In genomic region chr9:97962575-97962974, GRCh38 we compare ENCODE assay signal across 1 cellular context.
TF ChIP-seq lines count a peak whose summit lies in the region.

No MANE protein-coding gene starts in this region.

TF ChIP-seq in K562, 482 proteins besides CTCF, POLR2A, EP300 and RAD21:
- peak; percentile 21; the same call in 1 of the 2 replicates for TF ChIP-seq DMBX1 (CRISPR knock-in tag; IDR thresholded peaks at IDR 0.05; ENCODE audit: borderline replicate concordance)
- TF ChIP-seq, protein P1, sequence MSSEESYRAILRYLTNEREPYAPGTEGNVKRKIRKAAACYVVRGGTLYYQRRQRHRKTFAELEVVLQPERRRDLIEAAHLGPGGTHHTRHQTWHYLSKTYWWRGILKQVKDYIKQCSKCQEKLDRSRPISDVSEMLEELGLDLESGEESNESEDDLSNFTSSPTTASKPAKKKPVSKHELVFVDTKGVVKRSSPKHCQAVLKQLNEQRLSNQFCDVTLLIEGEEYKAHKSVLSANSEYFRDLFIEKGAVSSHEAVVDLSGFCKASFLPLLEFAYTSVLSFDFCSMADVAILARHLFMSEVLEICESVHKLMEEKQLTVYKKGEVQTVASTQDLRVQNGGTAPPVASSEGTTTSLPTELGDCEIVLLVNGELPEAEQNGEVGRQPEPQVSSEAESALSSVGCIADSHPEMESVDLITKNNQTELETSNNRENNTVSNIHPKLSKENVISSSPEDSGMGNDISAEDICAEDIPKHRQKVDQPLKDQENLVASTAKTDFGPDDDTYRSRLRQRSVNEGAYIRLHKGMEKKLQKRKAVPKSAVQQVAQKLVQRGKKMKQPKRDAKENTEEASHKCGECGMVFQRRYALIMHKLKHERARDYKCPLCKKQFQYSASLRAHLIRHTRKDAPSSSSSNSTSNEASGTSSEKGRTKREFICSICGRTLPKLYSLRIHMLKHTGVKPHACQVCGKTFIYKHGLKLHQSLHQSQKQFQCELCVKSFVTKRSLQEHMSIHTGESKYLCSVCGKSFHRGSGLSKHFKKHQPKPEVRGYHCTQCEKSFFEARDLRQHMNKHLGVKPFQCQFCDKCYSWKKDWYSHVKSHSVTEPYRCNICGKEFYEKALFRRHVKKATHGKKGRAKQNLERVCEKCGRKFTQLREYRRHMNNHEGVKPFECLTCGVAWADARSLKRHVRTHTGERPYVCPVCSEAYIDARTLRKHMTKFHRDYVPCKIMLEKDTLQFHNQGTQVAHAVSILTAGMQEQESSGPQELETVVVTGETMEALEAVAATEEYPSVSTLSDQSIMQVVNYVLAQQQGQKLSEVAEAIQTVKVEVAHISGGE (CRISPR knock-in tag; IDR thresholded peaks at IDR 0.05): peak in 1 of 3 experiments; percentile 33; a peak in 1 of 6 replicates
- no peak for TF ChIP-seq POU5F1 (IDR thresholded peaks at IDR 0.05; ENCODE audit: borderline replicate concordance, low read depth, low read length, partially characterized antibody)
- TF ChIP-seq ZNF592 (IDR thresholded peaks at IDR 0.05): peak; percentile 60; the same call in 1 of the 2 replicates
- TF ChIP-seq CXXC5 (CRISPR knock-in tag; IDR thresholded peaks at IDR 0.05): peak; percentile 35; the same call in 1 of the 2 replicates
- TF ChIP-seq BCL6 (CRISPR knock-in tag; IDR thresholded peaks at IDR 0.05): no peak
- TF ChIP-seq, protein P2, sequence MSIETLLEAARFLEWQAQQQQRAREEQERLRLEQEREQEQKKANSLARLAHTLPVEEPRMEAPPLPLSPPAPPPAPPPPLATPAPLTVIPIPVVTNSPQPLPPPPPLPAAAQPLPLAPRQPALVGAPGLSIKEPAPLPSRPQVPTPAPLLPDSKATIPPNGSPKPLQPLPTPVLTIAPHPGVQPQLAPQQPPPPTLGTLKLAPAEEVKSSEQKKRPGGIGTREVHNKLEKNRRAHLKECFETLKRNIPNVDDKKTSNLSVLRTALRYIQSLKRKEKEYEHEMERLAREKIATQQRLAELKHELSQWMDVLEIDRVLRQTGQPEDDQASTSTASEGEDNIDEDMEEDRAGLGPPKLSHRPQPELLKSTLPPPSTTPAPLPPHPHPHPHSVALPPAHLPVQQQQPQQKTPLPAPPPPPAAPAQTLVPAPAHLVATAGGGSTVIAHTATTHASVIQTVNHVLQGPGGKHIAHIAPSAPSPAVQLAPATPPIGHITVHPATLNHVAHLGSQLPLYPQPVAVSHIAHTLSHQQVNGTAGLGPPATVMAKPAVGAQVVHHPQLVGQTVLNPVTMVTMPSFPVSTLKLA (conservative IDR thresholded peaks at IDR 0.05): 0 out of 4 replicates have a peak, but pooled peaks of 1 of the 2 experiments have one; percentile 1
- no peak for TF ChIP-seq JUND (IDR thresholded peaks at IDR 0.05; ENCODE audit: borderline replicate concordance, low read depth, low read length)
- TF ChIP-seq JUND (tag; IDR thresholded peaks at IDR 0.05; ENCODE audit: borderline replicate concordance, low read depth, low read length): peak; percentile 28; the same call in 1 of the 3 replicates
- TF ChIP-seq NR2C2 (CRISPR knock-in tag; IDR thresholded peaks at IDR 0.05): no peak
- TF ChIP-seq NR2C2 (tag; IDR thresholded peaks at IDR 0.05): peak; percentile 23; the same call in 1 of the 2 replicates
- 0 out of 2 replicates have a peak, but pooled peaks have one; percentile 49 for TF ChIP-seq ZNF668 (CRISPR knock-in tag; IDR thresholded peaks at IDR 0.05)
- TF ChIP-seq NR2C1 (IDR thresholded peaks at IDR 0.05): no peak
- 0 out of 2 replicates have a peak, but pooled peaks have one; percentile 15 for TF ChIP-seq NR2C1 (tag; IDR thresholded peaks at IDR 0.05)
- TF ChIP-seq FUS (optimal IDR thresholded peaks at IDR 0.05; ENCODE audit: low read depth, low read length): no peak
- TF ChIP-seq, protein P3, sequence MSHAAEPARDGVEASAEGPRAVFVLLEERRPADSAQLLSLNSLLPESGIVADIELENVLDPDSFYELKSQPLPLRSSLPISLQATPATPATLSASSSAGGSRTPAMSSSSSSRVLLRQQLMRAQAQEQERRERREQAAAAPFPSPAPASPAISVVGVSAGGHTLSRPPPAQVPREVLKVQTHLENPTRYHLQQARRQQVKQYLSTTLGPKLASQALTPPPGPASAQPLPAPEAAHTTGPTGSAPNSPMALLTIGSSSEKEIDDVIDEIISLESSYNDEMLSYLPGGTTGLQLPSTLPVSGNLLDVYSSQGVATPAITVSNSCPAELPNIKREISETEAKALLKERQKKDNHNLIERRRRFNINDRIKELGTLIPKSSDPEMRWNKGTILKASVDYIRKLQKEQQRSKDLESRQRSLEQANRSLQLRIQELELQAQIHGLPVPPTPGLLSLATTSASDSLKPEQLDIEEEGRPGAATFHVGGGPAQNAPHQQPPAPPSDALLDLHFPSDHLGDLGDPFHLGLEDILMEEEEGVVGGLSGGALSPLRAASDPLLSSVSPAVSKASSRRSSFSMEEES (CRISPR knock-in tag; IDR thresholded peaks at IDR 0.05): no peak
- TF ChIP-seq ZBTB7A (IDR thresholded peaks at IDR 0.05; ENCODE audit: borderline replicate concordance, control insufficient read depth, low read depth, low read length): 0 out of 2 replicates have a peak, but pooled peaks have one; percentile 14
- TF ChIP-seq NCOR1 (IDR thresholded peaks at IDR 0.05): 0 out of 2 replicates have a peak, but pooled peaks have one; percentile 6
- TF ChIP-seq, protein P4, sequence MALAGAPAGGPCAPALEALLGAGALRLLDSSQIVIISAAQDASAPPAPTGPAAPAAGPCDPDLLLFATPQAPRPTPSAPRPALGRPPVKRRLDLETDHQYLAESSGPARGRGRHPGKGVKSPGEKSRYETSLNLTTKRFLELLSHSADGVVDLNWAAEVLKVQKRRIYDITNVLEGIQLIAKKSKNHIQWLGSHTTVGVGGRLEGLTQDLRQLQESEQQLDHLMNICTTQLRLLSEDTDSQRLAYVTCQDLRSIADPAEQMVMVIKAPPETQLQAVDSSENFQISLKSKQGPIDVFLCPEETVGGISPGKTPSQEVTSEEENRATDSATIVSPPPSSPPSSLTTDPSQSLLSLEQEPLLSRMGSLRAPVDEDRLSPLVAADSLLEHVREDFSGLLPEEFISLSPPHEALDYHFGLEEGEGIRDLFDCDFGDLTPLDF (CRISPR knock-in tag; IDR thresholded peaks at IDR 0.05): no peak
- TF ChIP-seq YY1 (IDR thresholded peaks at IDR 0.05; ENCODE audit: borderline replicate concordance in 1 of 3, control insufficient read depth in 1 of 3, extremely low read depth in 1 of 3, insufficient read depth in 3 of 3, insufficient read length in 1 of 3, insufficient replicate concordance in 2 of 3, low read depth in 1 of 3, low read length in 2 of 3): peak in 1 of 3 experiments; percentile 53
- TF ChIP-seq PTTG1 (tag; IDR thresholded peaks at IDR 0.05; ENCODE audit: low read depth): 0 out of 2 replicates have a peak, but pooled peaks have one; percentile 19
- TF ChIP-seq, protein P5, sequence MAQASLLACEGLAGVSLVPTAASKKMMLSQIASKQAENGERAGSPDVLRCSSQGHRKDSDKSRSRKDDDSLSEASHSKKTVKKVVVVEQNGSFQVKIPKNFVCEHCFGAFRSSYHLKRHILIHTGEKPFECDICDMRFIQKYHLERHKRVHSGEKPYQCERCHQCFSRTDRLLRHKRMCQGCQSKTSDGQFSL (CRISPR knock-in tag; IDR thresholded peaks at IDR 0.05): no peak
- TF ChIP-seq, protein P5 (tag; IDR thresholded peaks at IDR 0.05): peak in 1 of 2 experiments; percentile 20; a peak in 1 of 4 replicates
- TF ChIP-seq TCF3 (CRISPR knock-in tag; IDR thresholded peaks at IDR 0.05): 0 out of 2 replicates have a peak, but pooled peaks have one; percentile 21
